In genomic region chr7:20114463-20114862, GRCh38 we compare ENCODE assay signal across 9 cellular contexts.
DNase-seq lines count a peak whose midpoint lies in the region; ATAC-seq and TF ChIP-seq lines count a peak whose summit lies in the region.
"Had no signal": no experiment of that assay in that cellular context is flagged by ENCODE, and none has a peak within 500 bp of the region (broad histone marks: within the 10 kb centered on the region; RNA-seq: fewer than 3 reads in every experiment).

No MANE protein-coding gene starts in this region.

- peak overlapping the region; percentile 72 to 90 (median 78) for H3K27ac Mint-ChIP-seq in CD14-positive monocyte
- H3K27ac Mint-ChIP-seq in neural progenitor cell: no peak overlapping the region

- H3K4me2 ChIP-seq in neural progenitor cell: no peak overlapping the region

- H3K4me1 Mint-ChIP-seq in CD14-positive monocyte (peaks cover 19% of the 10 kb centered on the region), neural progenitor cell (peaks cover 36% of the 10 kb centered on the region)

- no peaks in the 10 kb centered on the region for H3K36me3 ChIP-seq in neural progenitor cell
- H3K36me3 ChIP-seq: thoracic aorta had no signal

- no peak overlapping the region for H3K9ac ChIP-seq in neural progenitor cell

- H3K9me3 Mint-ChIP-seq in CD14-positive monocyte (no peaks in the 10 kb centered on the region), neural progenitor cell (peaks cover 2% of the 10 kb centered on the region)

- TF ChIP-seq CTCF in CD14-positive monocyte (IDR thresholded peaks at IDR 0.05): peak; percentile 20
- no peak for TF ChIP-seq CTCF in neural progenitor cell (IDR thresholded peaks at IDR 0.05)

- H3K36me3 Mint-ChIP-seq in CD14-positive monocyte: no peaks in the 10 kb centered on the region
- no peaks in the 10 kb centered on the region for H3K36me3 Mint-ChIP-seq in neural progenitor cell

- intact Hi-C loops in CD14-positive monocyte (cut with micrococcal nuclease): loop anchor here in 1 of 2 donors (5.0 kb wide), 1 partner anchor 88 kb away; no protein-coding TSS in a partner anchor

- H2AFZ ChIP-seq in neural progenitor cell (replicated peaks): no peak overlapping the region

- no peaks in the 10 kb centered on the region for H4K20me1 ChIP-seq in neural progenitor cell (ENCODE audit: low read depth)

- H3K9me3 ChIP-seq in neural progenitor cell (ENCODE audit: low read depth): no peaks in the 10 kb centered on the region
- H3K9me3 ChIP-seq: thoracic aorta had no signal

- H3K4me3 Mint-ChIP-seq in CD14-positive monocyte: no peak overlapping the region
- H3K4me3 Mint-ChIP-seq in neural progenitor cell: no peak overlapping the region

- H3K27me3 Mint-ChIP-seq in CD14-positive monocyte (ENCODE audit: low read depth in 3 of 3): peaks cover 0 to 5% (median 2%) of the 10 kb centered on the region in 3 donors
- no peaks in the 10 kb centered on the region for H3K27me3 Mint-ChIP-seq in neural progenitor cell (ENCODE audit: insufficient read depth, low read depth)

- peaks cover 13% of the 10 kb centered on the region for H3F3A ChIP-seq in neural progenitor cell (ENCODE audit: low read depth)

- H3K27ac ChIP-seq in neural progenitor cell: no peak overlapping the region
- H3K27ac ChIP-seq: thoracic aorta had no signal

- H3K4me3 ChIP-seq in neural progenitor cell: no peak overlapping the region
- H3K4me3 ChIP-seq: thoracic aorta had no signal

- DNase-seq in CD14-positive monocyte (ENCODE audit: low spot score): peak; percentile 84
- DNase-seq in UCSD-AML1 (lab: John Stamatoyannopoulos, UW; ENCODE audit: unreplicated experiment): peak; percentile 7
- peak; percentile 17 for DNase-seq in neural progenitor cell (ENCODE audit: low spot score)
- no peak for DNase-seq in DMS114 treated with DMSO at 0.1 percent for 48 hours (lab: John Stamatoyannopoulos, UW; ENCODE audit: unreplicated experiment)
- no peak for DNase-seq in cerebellar nuclear complex (lab: John Stamatoyannopoulos, UW)
- no peak for DNase-seq in NCI-H1417 (lab: John Stamatoyannopoulos, UW)

- H3K27me3 ChIP-seq in neural progenitor cell: no peaks in the 10 kb centered on the region

- H3K4me1 ChIP-seq in neural progenitor cell: peaks cover 30% of the 10 kb centered on the region

- H3K79me2 ChIP-seq in neural progenitor cell (ENCODE audit: low read depth): no peaks in the 10 kb centered on the region

- ATAC-seq in GM19372 (IDR thresholded peaks at IDR 0.05; ENCODE audit: low read depth, unreplicated experiment) (peak; percentile 78), HG03175 (IDR thresholded peaks at IDR 0.05; ENCODE audit: unreplicated experiment) (peak; percentile 88)

Comparison
In these comparisons a context has a peak if more than half of its experiments do, and no peak if none do; other contexts are left out.
1. DNase-seq: peak in CD14-positive monocyte (single experiment), UCSD-AML1 (single experiment) and neural progenitor cell (single experiment); none in DMS114 treated with DMSO at 0.1 percent for 48 hours (single experiment), cerebellar nuclear complex (0 of 2) and NCI-H1417 (0 of 3).